Comparison of ENCODE assay signal across 8 cellular contexts in genomic region chr16:15650019-15650697, GRCh38. TPM values are rescaled to one million over a fixed set of nuclear protein-coding genes. Genes with fewer than 3 reads are reported as not detected.
DNase-seq lines count a peak whose midpoint lies in the region; ATAC-seq, FAIRE-seq and TF ChIP-seq lines count a peak whose summit lies in the region.

TSS of gene NDE1 (plus strand) at chr16:15650245. CDS start at chr16:15664779, 14,534 bp downstream.

- H3K4me1 ChIP-seq in A673 (ENCODE audit: insufficient read depth, low read length, poor library complexity, severe bottlenecking) (peaks cover 8% of the 10 kb centered on the region), mammary epithelial cell (ENCODE audit: insufficient read depth, low read length) (peaks cover 30% of the 10 kb centered on the region), small intestine (ENCODE audit: control insufficient read depth in 2 of 2, insufficient read depth in 1 of 2, low read depth in 1 of 2, low read length in 1 of 2) (no peaks in the 10 kb centered on the region)

- no peaks in the 10 kb centered on the region for H3K9me3 ChIP-seq in A673 (ENCODE audit: low read depth, low read length, poor library complexity, severe bottlenecking)
- no peaks in the 10 kb centered on the region for H3K9me3 ChIP-seq in mammary epithelial cell (replicated peaks; ENCODE audit: insufficient read depth, low read length)
- H3K9me3 ChIP-seq in small intestine (ENCODE audit: control insufficient read depth, low read depth), result no peaks in the 10 kb centered on the region

- H2AFZ ChIP-seq in mammary epithelial cell (ENCODE audit: low read depth, low read length), result peak within 1 kb of the TSS; percentile 93

- H4K20me1 ChIP-seq in mammary epithelial cell (ENCODE audit: insufficient read depth, low read length), result no peaks in the 10 kb centered on the region

- intact Hi-C loops in A673 (cut with micrococcal nuclease; ENCODE audit: unreplicated experiment), result no loop called here
- intact Hi-C loops in mammary epithelial cell (cut with micrococcal nuclease), result loop anchor here (1.0 kb wide), 1 partner anchor 22 kb away; no protein-coding TSS in a partner anchor

- FAIRE-seq in small intestine (lab: Jason Lieb, UNC), result no peak

- H3K4me2 ChIP-seq in mammary epithelial cell (ENCODE audit: insufficient read depth, low read depth, low read length), result peak within 1 kb of the TSS; percentile 76

- TF ChIP-seq POLR2A in GM18526 (IDR thresholded peaks at IDR 0.05; ENCODE audit: extremely low read depth, insufficient read length), result peak; percentile 67

- H3K27me3 ChIP-seq in A673 (replicated peaks; ENCODE audit: insufficient read depth, low read depth, low read length, poor library complexity) (no peaks in the 10 kb centered on the region), mammary epithelial cell (ENCODE audit: insufficient read depth, low read length) (no peaks in the 10 kb centered on the region), small intestine (ENCODE audit: control insufficient read depth in 2 of 2, insufficient read depth in 2 of 2, low read length in 2 of 2) (no peaks in the 10 kb centered on the region)

- H3K9ac ChIP-seq in mammary epithelial cell (ENCODE audit: insufficient read depth, low read length), result peak within 1 kb of the TSS; percentile 97

- H3K36me3 ChIP-seq in A673 (ENCODE audit: insufficient read depth, low read length, poor library complexity, severe bottlenecking) (no peaks in the 10 kb centered on the region), mammary epithelial cell (ENCODE audit: insufficient read depth, low read length) (peaks cover 5% of the 10 kb centered on the region), small intestine (ENCODE audit: control insufficient read depth in 2 of 2, insufficient read depth in 2 of 2, low read length in 2 of 2) (no peaks in the 10 kb centered on the region)

- CTCF ChIA-PET in A673 (lab: Charles Lee) (no interaction called here), mammary epithelial cell (lab: Charles Lee; ENCODE audit: low non-redundant PET) (no interaction called here)

- in situ Hi-C loops in mammary epithelial cell (cut with MboI; ENCODE audit: low sequenced_read_pairs in 2 of 2), result no loop called here

- H3K79me2 ChIP-seq in mammary epithelial cell (ENCODE audit: insufficient read depth, low read length), result peaks cover 51% of the 10 kb centered on the region

- no TSS peak for BruUV-seq in A673 (replicated peaks; lab: Mats Ljungman, UMichigan)
- BruUV-seq in mammary epithelial cell (replicated peaks; lab: Mats Ljungman, UMichigan), result no TSS peak

- TF ChIP-seq CTCF in A673 (conservative IDR thresholded peaks at IDR 0.05; ENCODE audit: low read depth, low read length) (no peak), WI38 (IDR thresholded peaks at IDR 0.05; ENCODE audit: low read depth, low read length) (no peak), mammary epithelial cell (conservative IDR thresholded peaks at IDR 0.05 in 1 of 2, IDR thresholded peaks at IDR 0.05 in 1 of 2; ENCODE audit: extremely low read depth in 1 of 2, insufficient read depth in 1 of 2, low read depth in 1 of 2, low read length in 2 of 2) (no peak)

- H3K27ac ChIP-seq in A673 (ENCODE audit: low read depth, low read length, poor library complexity, severe bottlenecking), result peak within 1 kb of the TSS; percentile 87
- H3K27ac ChIP-seq in mammary epithelial cell (ENCODE audit: insufficient read depth, low read depth, low read length), result peak within 1 kb of the TSS; percentile 74
- peak within 1 kb of the TSS; percentile 52 to 82 for H3K27ac ChIP-seq in small intestine (ENCODE audit: low read depth in 1 of 2, low read length in 1 of 2)

- H3K4me3 ChIP-seq in A673 (ENCODE audit: low read depth, low read length, poor library complexity, severe bottlenecking) (peak within 1 kb of the TSS; percentile 93), WI38 (ENCODE audit: low read depth, low read length) (peak within 1 kb of the TSS; percentile 92), mammary epithelial cell (replicated peaks in 1 of 3; ENCODE audit: insufficient read depth in 1 of 3, low read depth in 2 of 3, low read length in 3 of 3) (peak within 1 kb of the TSS; percentile 69 to 86 (median 82)), small intestine (ENCODE audit: low read depth in 1 of 2, low read length in 2 of 2) (peak within 1 kb of the TSS; percentile 57 to 71)

- POLR2A ChIA-PET in A673 (lab: Charles Lee; ENCODE audit: low non-redundant PET), result no interaction called here

- DNase-seq in A673 (ENCODE audit: low spot score) (peak; percentile 91), NCI-H2196 treated with DMSO at 0.1 percent for 48 hours (lab: John Stamatoyannopoulos, UW; ENCODE audit: unreplicated experiment) (peak; percentile 81), mammary epithelial cell (peak; percentile 90), iPS-NIHi7 (ENCODE audit: extremely low spot score) (peak; percentile 98), small intestine (peak; percentile 90)

- dilution Hi-C loops in mammary epithelial cell (cut with HindIII; ENCODE audit: low sequenced_read_pairs), result no loop called here

- WGBS in mammary epithelial cell (ENCODE audit: low coverage, missing lambda C conversion rate), result 1% methylated on average over 20 of the region's 71 CpGs
- 0% methylated on average over 52 to 71 of the region's 71 CpGs for WGBS in small intestine, 3 donors

- peak; percentile 62 for ATAC-seq in HG03060 (IDR thresholded peaks at IDR 0.05; ENCODE audit: low read depth, unreplicated experiment)

RNA-seq across cellular contexts. Expression of gene NDE1, which starts in this region (rescaled TPM):
- total RNA-seq in A673 (2021) (78.1 and 79.6 TPM in 2 replicates), mammary epithelial cell (100 to 1,000 TPM in 1 of 2 donors, 10 to 100 TPM in 1; 53.3 to 120 TPM)
- polyA plus RNA-seq in mammary epithelial cell (36.1 TPM), small intestine (10 to 100 TPM in 1 of 3 donors, 1 to 10 TPM in 2; 5.8 to 21.7 (median 8.9) TPM)
- 67.1 TPM for polyA minus RNA-seq in mammary epithelial cell

Comparison
In these comparisons a context has a peak if more than half of its experiments do, and no peak if none do; other contexts are left out.
1. Peak in every context shown above with its lines: DNase-seq, ATAC-seq, H3K4me3 ChIP-seq and H3K27ac ChIP-seq.